In genomic region chr10:78185693-78186055, GRCh38 we compare ENCODE assay signal across 22 cellular contexts.
DNase-seq lines count a peak whose midpoint lies in the region; ATAC-seq and TF ChIP-seq lines count a peak whose summit lies in the region.
"Had no signal": no experiment of that assay in that cellular context is flagged by ENCODE, and none has a peak within 500 bp of the region (broad histone marks: within the 10 kb centered on the region; RNA-seq: fewer than 3 reads in every experiment).

No MANE protein-coding gene starts in this region.

- peaks cover 25% of the 10 kb centered on the region for H3K4me1 ChIP-seq in BLaER1
- H3K4me1 ChIP-seq in prostate gland (replicated peaks) = no peaks in the 10 kb centered on the region
- H3K4me1 ChIP-seq: HAP-1, testis had no signal

- H3K27me3 ChIP-seq in BLaER1 (no peaks in the 10 kb centered on the region), prostate gland (replicated peaks; ENCODE audit: insufficient read depth) (no peaks in the 10 kb centered on the region)
- H3K27me3 ChIP-seq: testis had no signal

- H3K36me3 ChIP-seq in BLaER1 = no peaks in the 10 kb centered on the region
- no peaks in the 10 kb centered on the region for H3K36me3 ChIP-seq in prostate gland
- H3K36me3 ChIP-seq: HAP-1 had no signal

- no peak for TF ChIP-seq CTCF in prostate gland (IDR thresholded peaks at IDR 0.05)

- ATAC-seq in GM21390 (IDR thresholded peaks at IDR 0.05; ENCODE audit: unreplicated experiment) = no peak
- ATAC-seq: stimulated activated effector memory CD8-positive, alpha-beta T cell treated with anti-CD3 and anti-CD28 coated beads, Interleukin-12 subunit alpha, Interleukin-12 subunit beta, amount 100 ng/mL, for 72 hours had no signal

- no peak overlapping the region for H3K9ac ChIP-seq in BLaER1

- intact Hi-C loops in head of caudate nucleus (cut with DNase I) (no loop called here), prostate gland (cut with DNase I) (no loop called here)

- no peak overlapping the region for H3K27ac ChIP-seq in BLaER1
- no peak overlapping the region for H3K27ac ChIP-seq in prostate gland
- H3K27ac ChIP-seq: testis had no signal

- H3K9me3 ChIP-seq in BLaER1 (no peaks in the 10 kb centered on the region), prostate gland (no peaks in the 10 kb centered on the region)
- H3K9me3 ChIP-seq: HAP-1, testis had no signal

- H3K4me3 ChIP-seq in BLaER1 = no peak overlapping the region
- no peak overlapping the region for H3K4me3 ChIP-seq in prostate gland
- H3K4me3 ChIP-seq: HAP-1, testis had no signal

- H3K4me2 ChIP-seq in BLaER1 = peak overlapping the region; percentile 50

- 83% methylated on average over 2 of the region's 2 CpGs for WGBS in prostate gland

- no peak for TF ChIP-seq POLR2A in prostate gland (IDR thresholded peaks at IDR 0.05)

- no peaks in the 10 kb centered on the region for H4K20me1 ChIP-seq in BLaER1

- DNase-seq in NCI-H748 (lab: John Stamatoyannopoulos, UW; ENCODE audit: unreplicated experiment) (peak; percentile 73), head of caudate nucleus (peak in 28 of 42 donors; percentile 18 to 73 (median 42)), midbrain (lab: John Stamatoyannopoulos, UW) (peak; percentile 12), NCI-H2227 treated with DMSO at 0.1 percent for 48 hours (lab: John Stamatoyannopoulos, UW) (no peak), hepatic stellate cell (ENCODE audit: low spot score) (no peak), prostate gland (ENCODE audit: low spot score) (no peak)
- DNase-seq: activated B cell treated with CpG ODN at 0.5 μM for 24 hours; activated CD4-positive, alpha-beta memory T cell treated with anti-CD3 and anti-CD28 coated beads, Interleukin-2, amount 10 ng/mL, durations not matched to agents 7 days and 5 days; activated naive CD4-positive, alpha-beta T cell treated with anti-CD3 and anti-CD28 coated beads for 36 hours; CD4-positive, alpha-beta memory T cell; DND-41; endodermal cell; MM.1S; NCI-H187; NCI-H510A treated with DMSO at 0.1 percent for 48 hours; SHP77 treated with DMSO at 0.1 percent for 48 hours; T-helper 2 cell; testis had no signal

Comparison
In these comparisons a context has a peak if more than half of its experiments do, and no peak if none do; other contexts are left out.
1. DNase-seq: peak in NCI-H748 (single experiment), head of caudate nucleus (28 of 42) and midbrain (single experiment); none in NCI-H2227 treated with DMSO at 0.1 percent for 48 hours (single experiment), hepatic stellate cell (single experiment) and prostate gland (single experiment).